8 cellular contexts compared by ENCODE assay signal in the genomic region with DNA sequence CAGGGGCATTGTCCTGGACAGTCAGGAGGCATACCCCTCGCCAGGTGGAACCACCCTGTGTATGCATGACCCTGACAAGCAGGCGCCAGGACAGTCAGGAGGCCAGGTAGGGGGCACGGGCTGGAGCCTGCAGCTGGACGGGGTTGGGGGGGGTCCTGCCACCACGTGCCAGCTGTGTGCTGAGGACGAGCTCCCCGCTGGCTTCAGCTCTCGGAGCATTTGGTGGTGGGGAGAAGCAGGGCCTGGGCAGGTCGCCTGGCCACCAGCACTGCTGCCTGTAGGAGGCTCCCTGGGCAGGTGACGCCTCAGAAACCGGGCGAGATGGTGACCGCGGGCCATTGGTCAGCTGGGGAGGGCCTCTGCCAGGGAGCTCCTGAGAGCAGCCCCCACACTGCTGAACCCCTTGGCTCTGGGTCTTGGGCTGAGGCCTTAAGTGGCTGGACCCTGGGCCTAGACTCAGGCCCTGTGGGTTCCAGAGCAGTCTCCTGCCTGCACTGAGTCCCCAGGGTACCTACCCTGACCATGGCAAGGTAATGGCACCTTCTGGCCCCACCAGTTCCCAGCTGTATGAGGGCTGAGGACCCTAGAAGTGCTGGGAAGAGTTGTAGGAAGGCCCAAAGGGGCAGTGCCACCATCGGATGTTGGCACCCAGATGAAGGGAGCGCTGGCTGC. TPM values are rescaled to one million over a fixed set of nuclear protein-coding genes. Genes with fewer than 3 reads are reported as not detected.
DNase-seq lines count a peak whose midpoint lies in the region; ATAC-seq, FAIRE-seq and TF ChIP-seq lines count a peak whose summit lies in the region.

No MANE protein-coding gene starts in this region.

- ATAC-seq in GM21825 (IDR thresholded peaks at IDR 0.05; ENCODE audit: unreplicated experiment) (no peak), HG02623 (IDR thresholded peaks at IDR 0.05; ENCODE audit: unreplicated experiment) (no peak)

- H3K4me1 ChIP-seq in DOHH2 (ENCODE audit: control insufficient read depth, low read length): peaks cover 37% of the 10 kb centered on the region
- peaks cover 53% of the 10 kb centered on the region for H3K4me1 ChIP-seq in Loucy (ENCODE audit: insufficient read depth, low read length, poor library complexity, severe bottlenecking)
- peaks cover 20 to 34% (median 28%) of the 10 kb centered on the region in 3 donors for H3K4me1 ChIP-seq in esophagus squamous epithelium

- H3K79me2 ChIP-seq in DOHH2 (ENCODE audit: control insufficient read depth, low read length): peaks cover 55% of the 10 kb centered on the region
- H3K79me2 ChIP-seq in Loucy (ENCODE audit: insufficient read depth, low read length): peaks cover 54% of the 10 kb centered on the region

- peak overlapping the region; percentile 99 for H3K4me2 ChIP-seq in DOHH2 (ENCODE audit: low read length)
- H3K4me2 ChIP-seq in Loucy (ENCODE audit: low read depth, low read length, poor library complexity, severe bottlenecking): peak overlapping the region; percentile 96

- intact Hi-C loops in esophagus squamous epithelium (cut with DNase I) (no loop called here), posterior vena cava (cut with DNase I) (no loop called here)

- H3K4me3 ChIP-seq in DOHH2 (ENCODE audit: low read length): peak overlapping the region; percentile 86
- peak overlapping the region; percentile 80 for H3K4me3 ChIP-seq in Loucy (ENCODE audit: low read length, poor library complexity, severe bottlenecking)
- H3K4me3 ChIP-seq in esophagus squamous epithelium: peak overlapping the region in 3 of 4 donors; percentile 33 to 61 (median 37)

- H2AFZ ChIP-seq in Loucy (ENCODE audit: low read length): no peak overlapping the region

- H3F3A ChIP-seq in DOHH2 (ENCODE audit: control insufficient read depth, insufficient read depth): peaks cover 19% of the 10 kb centered on the region
- H3F3A ChIP-seq in Loucy (ENCODE audit: low read depth): peaks cover 14% of the 10 kb centered on the region

- no peak for FAIRE-seq in urothelium cell line (lab: Jason Lieb, UNC)

- H3K36me3 ChIP-seq in DOHH2 (ENCODE audit: control insufficient read depth, low read length) (peaks cover 56% of the 10 kb centered on the region), Loucy (ENCODE audit: insufficient read depth, low read length) (peaks cover 21% of the 10 kb centered on the region; the same call in 1 of the 2 replicates), esophagus squamous epithelium (peaks cover 0 to 30% (median 5%) of the 10 kb centered on the region in 3 donors)

- H3K27ac ChIP-seq in DOHH2 (ENCODE audit: low read depth, low read length): peak overlapping the region; percentile 91
- H3K27ac ChIP-seq in esophagus squamous epithelium: peak overlapping the region; percentile 67 to 96 (median 84)

- H4K20me1 ChIP-seq in DOHH2 (ENCODE audit: control insufficient read depth, insufficient read depth, low read depth, low read length): peaks cover 9% of the 10 kb centered on the region; the same call in 1 of the 2 replicates
- H4K20me1 ChIP-seq in Loucy (ENCODE audit: insufficient read depth, low read length, poor library complexity, severe bottlenecking): no peaks in the 10 kb centered on the region

- DNase-seq in esophagus squamous epithelium (lab: John Stamatoyannopoulos, UW) (no peak), posterior vena cava (ENCODE audit: low spot score) (peak; percentile 80), urothelium cell line (ENCODE audit: low spot score) (no peak), NCI-H345 (lab: John Stamatoyannopoulos, UW) (no peak)

- peak overlapping the region; percentile 91 for H3K9ac ChIP-seq in Loucy (ENCODE audit: low read depth, low read length, poor library complexity, severe bottlenecking)

- no peak for TF ChIP-seq POLR2A in esophagus squamous epithelium (IDR thresholded peaks at IDR 0.05)

- TF ChIP-seq CTCF in DOHH2 (IDR thresholded peaks at IDR 0.05; ENCODE audit: low read depth, low read length, poor library complexity, severe bottlenecking): no peak
- TF ChIP-seq CTCF in Loucy (conservative IDR thresholded peaks at IDR 0.05; ENCODE audit: low read length): 0 out of 2 replicates have a peak, but pooled peaks have one; percentile 10
- TF ChIP-seq CTCF in esophagus squamous epithelium (IDR thresholded peaks at IDR 0.05): no peak

- H3K9me2 ChIP-seq in DOHH2 (replicated peaks; ENCODE audit: control insufficient read depth, low read length): no peaks in the 10 kb centered on the region
- H3K9me2 ChIP-seq in Loucy (replicated peaks; ENCODE audit: low read depth, low read length): no peaks in the 10 kb centered on the region

- whole genome bisulfite sequencing in esophagus squamous epithelium, 2 donors: 100% methylated on average over 2 of the region's 16 CpGs; no CpG with 5 or more reads in 1 of the 2 donors

- H3K9me3 ChIP-seq in DOHH2 (ENCODE audit: control insufficient read depth, insufficient read depth, low read length) (peaks cover 5% of the 10 kb centered on the region; the same call in 1 of the 2 replicates), Loucy (ENCODE audit: insufficient read depth, low read depth, low read length) (no peaks in the 10 kb centered on the region), esophagus squamous epithelium (no peaks in the 10 kb centered on the region)

- no peaks in the 10 kb centered on the region for H3K27me3 ChIP-seq in DOHH2 (ENCODE audit: control insufficient read depth, low read length)
- H3K27me3 ChIP-seq in Loucy (ENCODE audit: insufficient read depth, low read length, poor library complexity, severe bottlenecking): no peaks in the 10 kb centered on the region
- no peaks in the 10 kb centered on the region for H3K27me3 ChIP-seq in esophagus squamous epithelium

RNA-seq across cellular contexts. Expression of gene SLC17A9, which starts 0.8 kb away (rescaled TPM):
- total RNA-seq in esophagus squamous epithelium (1 to 10 TPM in 2 of 4 donors, under 1 TPM in 2; 0.31 to 3.9 (median 1.4) TPM), posterior vena cava (10 to 100 TPM in 1 of 2 donors, 1 to 10 TPM in 1; 9.9 to 16.3 TPM)

RNA-seq across cellular contexts. Expression of gene GID8, which starts 15.4 kb away (rescaled TPM):
- total RNA-seq in esophagus squamous epithelium (10 to 100 TPM; 41.0 to 51.2 (median 44.1) TPM), posterior vena cava (10 to 100 TPM; 14.9 to 20.0 TPM)

RNA-seq across cellular contexts. Expression of gene DIDO1, which starts 27.0 kb away (rescaled TPM):
- total RNA-seq in esophagus squamous epithelium (10 to 100 TPM; 27.6 to 57.8 (median 36.7) TPM), posterior vena cava (10 to 100 TPM; 38.5 to 44.1 TPM)

RNA-seq across cellular contexts. Expression of gene BHLHE23, which starts 53.5 kb away (rescaled TPM):
- total RNA-seq in esophagus squamous epithelium (not detected), posterior vena cava (not detected)
